28 cellular contexts compared by ENCODE assay signal in the genomic region with DNA sequence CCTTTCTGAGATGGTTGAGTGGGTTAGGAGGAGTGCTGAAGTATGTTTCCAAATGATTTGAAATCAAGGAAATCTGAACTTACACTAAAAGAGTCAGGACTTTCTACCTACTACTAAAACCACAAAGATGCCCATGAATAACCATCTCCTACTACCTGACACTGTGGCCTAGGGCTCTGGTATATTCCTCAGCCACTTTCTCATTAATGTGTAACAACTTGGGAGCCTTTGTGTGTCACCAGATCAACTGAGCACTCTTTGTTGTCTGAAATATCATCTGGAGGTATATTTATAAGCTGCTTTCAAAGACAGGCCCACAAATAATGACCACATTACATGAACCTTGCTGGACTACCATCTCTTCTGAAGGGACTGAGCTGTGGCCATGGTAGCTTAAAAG.
"Had no signal": no experiment of that assay in that cellular context is flagged by ENCODE, and none has a peak within 500 bp of the region (broad histone marks: within the 10 kb centered on the region; RNA-seq: fewer than 3 reads in every experiment).

No MANE protein-coding gene starts in this region.

- H3K4me3 Mint-ChIP-seq: activated CD4-positive, alpha-beta memory T cell treated with anti-CD3 and anti-CD28 coated beads, Interleukin-2, amount 10 ng/mL, durations not matched to agents 7 days and 5 days; activated CD4-positive, alpha-beta T cell treated with anti-CD3 and anti-CD28 coated beads, Interleukin-2, amount 10 ng/mL, durations not matched to agents 7 days and 5 days; activated naive CD4-positive, alpha-beta T cell treated with anti-CD3 and anti-CD28 coated beads, Interleukin-2, amount 10 ng/mL, durations not matched to agents 7 days and 5 days; activated naive CD8-positive, alpha-beta T cell treated with anti-CD3 and anti-CD28 coated beads, Interleukin-2, amount 10 ng/mL, durations not matched to agents 7 days and 5 days; activated T-cell treated with anti-CD3 and anti-CD28 coated beads, Interleukin-2, amount 50 U/mL, for 24 hours; activated T-cell treated with anti-CD3 and anti-CD28 coated beads, Interleukin-2, amount 50 U/mL, for 72 hours; brain; dendritic cell treated with granulocyte-macrophage colony-stimulating factor and Interleukin-4, amounts not matched to agents 40 ng/mL and 50 ng/mL, for 4 days had no signal

- H3K9me3 ChIP-seq: ascending aorta, breast epithelium, esophagus muscularis mucosa, gastrocnemius medialis had no signal

- H3K27me3 ChIP-seq: ascending aorta, breast epithelium, cardiac muscle cell, dorsolateral prefrontal cortex, esophagus muscularis mucosa, foreskin keratinocyte, gastrocnemius medialis had no signal

- H3K4me3 ChIP-seq: ascending aorta, breast epithelium, cardiac muscle cell, coronary artery, dorsolateral prefrontal cortex, esophagus muscularis mucosa, gastrocnemius medialis had no signal

- H3K27me3 Mint-ChIP-seq: activated CD4-positive, alpha-beta memory T cell treated with anti-CD3 and anti-CD28 coated beads, Interleukin-2, amount 10 ng/mL, durations not matched to agents 7 days and 5 days; activated CD4-positive, alpha-beta T cell treated with anti-CD3 and anti-CD28 coated beads, Interleukin-2, amount 10 ng/mL, durations not matched to agents 7 days and 5 days; activated naive CD4-positive, alpha-beta T cell treated with anti-CD3 and anti-CD28 coated beads, Interleukin-2, amount 10 ng/mL, durations not matched to agents 7 days and 5 days; activated naive CD8-positive, alpha-beta T cell treated with anti-CD3 and anti-CD28 coated beads, Interleukin-2, amount 10 ng/mL, durations not matched to agents 7 days and 5 days; activated T-cell treated with anti-CD3 and anti-CD28 coated beads, Interleukin-2, amount 50 U/mL, for 24 hours; brain; dendritic cell treated with granulocyte-macrophage colony-stimulating factor and Interleukin-4, amounts not matched to agents 40 ng/mL and 50 ng/mL, for 4 days had no signal

- DNase-seq: activated CD4-positive, alpha-beta memory T cell treated with anti-CD3 and anti-CD28 coated beads, Interleukin-2, amount 10 ng/mL, durations not matched to agents 7 days and 5 days; activated CD4-positive, alpha-beta T cell treated with anti-CD3 and anti-CD28 coated beads for 1 hour; activated CD4-positive, alpha-beta T cell treated with anti-CD3 and anti-CD28 coated beads for 4 hours; activated CD4-positive, alpha-beta T cell treated with anti-CD3 and anti-CD28 coated beads, Interleukin-2, amount 10 ng/mL, durations not matched to agents 7 days and 5 days; activated CD4-positive, alpha-beta T cell treated with anti-CD3 and anti-CD28 coated beads, Interleukin-2, amount 50 U/mL, for 4 hours; activated CD8-positive, alpha-beta memory T cell treated with anti-CD3 and anti-CD28 coated beads, Interleukin-2, amount 50 U/mL, for 48 hours; activated gamma-delta T cell; activated naive CD4-positive, alpha-beta T cell; activated naive CD4-positive, alpha-beta T cell treated with anti-CD3 and anti-CD28 coated beads, Interleukin-2, amount 10 ng/mL, durations not matched to agents 7 days and 5 days; activated naive CD8-positive, alpha-beta T cell treated with anti-CD3 and anti-CD28 coated beads, Interleukin-2, amount 10 ng/mL, durations not matched to agents 7 days and 5 days; activated T-cell treated with anti-CD3 and anti-CD28 coated beads for 4 hours; activated T-cell treated with anti-CD3 and anti-CD28 coated beads, Interleukin-2, amount 50 U/mL, for 24 hours; activated T-cell treated with anti-CD3 and anti-CD28 coated beads, Interleukin-2, amount 50 U/mL, for 72 hours; central memory CD4-positive, alpha-beta T cell; dorsolateral prefrontal cortex; effector memory CD4-positive, alpha-beta T cell; erythroblast; foreskin keratinocyte; gastrocnemius medialis; T-helper 2 cell had no signal

- ATAC-seq: activated naive CD4-positive, alpha-beta T cell treated with anti-CD3 and anti-CD28 coated beads, Interleukin-2, amount 50 U/mL, for 72 hours; activated T-cell treated with anti-CD3 and anti-CD28 coated beads, Interleukin-2, amount 50 U/mL, for 72 hours; foreskin keratinocyte had no signal

- H3K4me1 ChIP-seq: breast epithelium had no signal

- H3K9me3 Mint-ChIP-seq: activated CD4-positive, alpha-beta memory T cell treated with anti-CD3 and anti-CD28 coated beads, Interleukin-2, amount 10 ng/mL, durations not matched to agents 7 days and 5 days; activated CD4-positive, alpha-beta T cell treated with anti-CD3 and anti-CD28 coated beads, Interleukin-2, amount 10 ng/mL, durations not matched to agents 7 days and 5 days; activated naive CD4-positive, alpha-beta T cell treated with anti-CD3 and anti-CD28 coated beads, Interleukin-2, amount 10 ng/mL, durations not matched to agents 7 days and 5 days; activated naive CD4-positive, alpha-beta T cell treated with anti-CD3 and anti-CD28 coated beads, Interleukin-2, amount 50 U/mL, for 72 hours; activated naive CD8-positive, alpha-beta T cell treated with anti-CD3 and anti-CD28 coated beads, Interleukin-2, amount 10 ng/mL, durations not matched to agents 7 days and 5 days; activated T-cell treated with anti-CD3 and anti-CD28 coated beads, Interleukin-2, amount 50 U/mL, for 24 hours; activated T-cell treated with anti-CD3 and anti-CD28 coated beads, Interleukin-2, amount 50 U/mL, for 72 hours had no signal

- H3K36me3 ChIP-seq: breast epithelium had no signal

- H3K27ac Mint-ChIP-seq: activated CD4-positive, alpha-beta memory T cell treated with anti-CD3 and anti-CD28 coated beads, Interleukin-2, amount 10 ng/mL, durations not matched to agents 7 days and 5 days; activated CD4-positive, alpha-beta T cell treated with anti-CD3 and anti-CD28 coated beads, Interleukin-2, amount 10 ng/mL, durations not matched to agents 7 days and 5 days; activated naive CD4-positive, alpha-beta T cell treated with anti-CD3 and anti-CD28 coated beads, Interleukin-2, amount 10 ng/mL, durations not matched to agents 7 days and 5 days; activated naive CD4-positive, alpha-beta T cell treated with anti-CD3 and anti-CD28 coated beads, Interleukin-2, amount 50 U/mL, for 72 hours; activated T-cell treated with anti-CD3 and anti-CD28 coated beads, Interleukin-2, amount 50 U/mL, for 24 hours; activated T-cell treated with anti-CD3 and anti-CD28 coated beads, Interleukin-2, amount 50 U/mL, for 72 hours; brain; dendritic cell treated with granulocyte-macrophage colony-stimulating factor and Interleukin-4, amounts not matched to agents 40 ng/mL and 50 ng/mL, for 4 days had no signal

- H3K27ac ChIP-seq: ascending aorta, breast epithelium, cardiac muscle cell, coronary artery, esophagus muscularis mucosa, foreskin keratinocyte, gastrocnemius medialis had no signal
